In the genomic region with DNA sequence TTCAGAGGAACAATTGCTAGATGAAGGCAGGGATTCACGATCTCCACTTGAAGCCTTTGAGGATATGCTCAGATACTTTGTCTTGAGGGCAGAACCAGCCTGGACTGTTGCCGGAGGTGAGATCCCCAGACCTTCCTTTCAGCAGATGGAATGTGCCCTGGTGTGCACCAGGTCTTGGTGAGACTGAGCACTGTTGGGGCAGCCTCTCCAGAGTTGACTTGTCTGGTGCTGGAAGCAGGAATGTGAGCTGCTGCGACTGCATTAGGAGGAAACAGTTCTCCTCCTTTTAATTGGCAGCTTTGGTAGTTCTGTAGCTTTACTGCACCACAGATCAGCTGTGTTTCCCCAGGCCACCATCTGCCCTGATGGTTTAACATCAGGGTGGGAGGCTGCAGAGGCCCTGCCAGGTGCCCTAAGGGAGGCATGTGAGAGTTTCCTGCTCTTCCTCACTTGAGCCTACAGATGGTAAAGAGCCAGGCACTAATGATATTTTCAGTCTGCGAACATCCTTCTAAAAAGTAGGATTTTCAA, we compare ENCODE assay signal across 1 cellular context.
TF ChIP-seq lines count a peak whose summit lies in the region.

No MANE protein-coding gene starts in this region.

TF ChIP-seq in WTC11, 78 proteins besides CTCF, POLR2A, EP300 and RAD21 (continued from another document):
- TF ChIP-seq, protein P1, sequence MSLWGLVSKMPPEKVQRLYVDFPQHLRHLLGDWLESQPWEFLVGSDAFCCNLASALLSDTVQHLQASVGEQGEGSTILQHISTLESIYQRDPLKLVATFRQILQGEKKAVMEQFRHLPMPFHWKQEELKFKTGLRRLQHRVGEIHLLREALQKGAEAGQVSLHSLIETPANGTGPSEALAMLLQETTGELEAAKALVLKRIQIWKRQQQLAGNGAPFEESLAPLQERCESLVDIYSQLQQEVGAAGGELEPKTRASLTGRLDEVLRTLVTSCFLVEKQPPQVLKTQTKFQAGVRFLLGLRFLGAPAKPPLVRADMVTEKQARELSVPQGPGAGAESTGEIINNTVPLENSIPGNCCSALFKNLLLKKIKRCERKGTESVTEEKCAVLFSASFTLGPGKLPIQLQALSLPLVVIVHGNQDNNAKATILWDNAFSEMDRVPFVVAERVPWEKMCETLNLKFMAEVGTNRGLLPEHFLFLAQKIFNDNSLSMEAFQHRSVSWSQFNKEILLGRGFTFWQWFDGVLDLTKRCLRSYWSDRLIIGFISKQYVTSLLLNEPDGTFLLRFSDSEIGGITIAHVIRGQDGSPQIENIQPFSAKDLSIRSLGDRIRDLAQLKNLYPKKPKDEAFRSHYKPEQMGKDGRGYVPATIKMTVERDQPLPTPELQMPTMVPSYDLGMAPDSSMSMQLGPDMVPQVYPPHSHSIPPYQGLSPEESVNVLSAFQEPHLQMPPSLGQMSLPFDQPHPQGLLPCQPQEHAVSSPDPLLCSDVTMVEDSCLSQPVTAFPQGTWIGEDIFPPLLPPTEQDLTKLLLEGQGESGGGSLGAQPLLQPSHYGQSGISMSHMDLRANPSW (CRISPR knock-in tag; conservative IDR thresholded peaks at IDR 0.05; ENCODE audit: low read depth), result no peak
- TF ChIP-seq, protein P2, sequence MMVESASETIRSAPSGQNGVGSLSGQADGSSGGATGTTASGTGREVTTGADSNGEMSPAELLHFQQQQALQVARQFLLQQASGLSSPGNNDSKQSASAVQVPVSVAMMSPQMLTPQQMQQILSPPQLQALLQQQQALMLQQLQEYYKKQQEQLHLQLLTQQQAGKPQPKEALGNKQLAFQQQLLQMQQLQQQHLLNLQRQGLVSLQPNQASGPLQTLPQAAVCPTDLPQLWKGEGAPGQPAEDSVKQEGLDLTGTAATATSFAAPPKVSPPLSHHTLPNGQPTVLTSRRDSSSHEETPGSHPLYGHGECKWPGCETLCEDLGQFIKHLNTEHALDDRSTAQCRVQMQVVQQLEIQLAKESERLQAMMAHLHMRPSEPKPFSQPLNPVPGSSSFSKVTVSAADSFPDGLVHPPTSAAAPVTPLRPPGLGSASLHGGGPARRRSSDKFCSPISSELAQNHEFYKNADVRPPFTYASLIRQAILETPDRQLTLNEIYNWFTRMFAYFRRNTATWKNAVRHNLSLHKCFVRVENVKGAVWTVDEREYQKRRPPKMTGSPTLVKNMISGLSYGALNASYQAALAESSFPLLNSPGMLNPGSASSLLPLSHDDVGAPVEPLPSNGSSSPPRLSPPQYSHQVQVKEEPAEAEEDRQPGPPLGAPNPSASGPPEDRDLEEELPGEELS (CRISPR knock-in tag; IDR thresholded peaks at IDR 0.05), result no peak
